Comparison of ENCODE assay signal across 27 cellular contexts in genomic region chr13:93753639-93754038, GRCh38.
"Had no signal": no experiment of that assay in that cellular context is flagged by ENCODE, and none has a peak within 500 bp of the region (broad histone marks: within the 10 kb centered on the region; RNA-seq: fewer than 3 reads in every experiment).

No MANE protein-coding gene starts in this region.

- H3K4me3 Mint-ChIP-seq: natural killer cell treated with Interleukin-12 subunit alpha and Interleukin-12 subunit beta and Interleukin-15 and Interleukin-18, amount 100 ng/mL, for 72 hours; nephron progenitor cell; neural crest cell; stimulated activated effector memory CD8-positive, alpha-beta T cell treated with anti-CD3 and anti-CD28 coated beads, Interleukin-12 subunit alpha, Interleukin-12 subunit beta, amount 100 ng/mL, for 72 hours; stimulated activated naive B cell treated with anti-CD40 and anti-IgM and Interleukin-4, amounts not matched to agents 10 μg/mL and 1 μg/mL and 100 μg/mL, for 72 hours; stimulated activated naive CD8-positive, alpha-beta T cell treated with anti-CD3 and anti-CD28 coated beads, Interleukin-15, Interleukin-2, amounts not matched to agents 100 ng/mL and 50 ng/mL, for 24 hours had no signal

- H3K4me3 ChIP-seq: pancreas, psoas muscle, right lobe of liver, sigmoid colon, stomach, thoracic aorta, thyroid gland, tibial nerve, upper lobe of left lung, vagina had no signal

- H3K4me1 ChIP-seq: pancreas, psoas muscle, right lobe of liver, sigmoid colon, stomach, thyroid gland, tibial nerve, upper lobe of left lung, vagina had no signal

- ATAC-seq: natural killer cell treated with Interleukin-12 subunit alpha and Interleukin-12 subunit beta and Interleukin-15 and Interleukin-18, amount 100 ng/mL, for 72 hours; pancreas; psoas muscle; right cardiac atrium; right lobe of liver; stimulated activated effector memory CD8-positive, alpha-beta T cell treated with anti-CD3 and anti-CD28 coated beads, Interleukin-12 subunit alpha, Interleukin-12 subunit beta, amount 100 ng/mL, for 72 hours; stimulated activated naive B cell treated with anti-CD40 and anti-IgM and Interleukin-4, amounts not matched to agents 10 μg/mL and 1 μg/mL and 100 μg/mL, for 72 hours had no signal

- DNase-seq: nephron progenitor cell; nucleus accumbens; pancreas; psoas muscle; right cardiac atrium; right lobe of liver; sigmoid colon; small intestine; stimulated activated CD4-positive, alpha-beta T cell treated with anti-CD3 and anti-CD28 coated beads, Interleukin-15, amount 100 ng/mL, for 24 hours; stimulated activated CD4-positive, alpha-beta T cell treated with anti-CD3 and anti-CD28 coated beads, Interleukin-2, amount 100 ng/mL, for 24 hours; stimulated activated CD4-positive, alpha-beta T cell treated with anti-CD3 and anti-CD28 coated beads, Interleukin-2, amount 100 ng/mL, for 48 hours; stimulated activated CD4-positive, alpha-beta T cell treated with anti-CD3 and anti-CD28 coated beads, Interleukin-4, amount 100 ng/mL, for 24 hours; stimulated activated naive B cell treated with anti-CD40 and anti-IgM and Interleukin-4, amounts not matched to agents 10 μg/mL and 1 μg/mL and 100 μg/mL, for 72 hours; stimulated activated naive CD4-positive, alpha-beta T cell treated with Interleukin-2 at 50 U/mL for 16 hours; stomach; thyroid gland; trophoblast cell; upper lobe of left lung had no signal

- FAIRE-seq: pancreas, small intestine, urothelium cell line had no signal

- H3K36me3 Mint-ChIP-seq: natural killer cell treated with Interleukin-12 subunit alpha and Interleukin-12 subunit beta and Interleukin-15 and Interleukin-18, amount 100 ng/mL, for 72 hours; stimulated activated effector memory CD8-positive, alpha-beta T cell treated with anti-CD3 and anti-CD28 coated beads, Interleukin-12 subunit alpha, Interleukin-12 subunit beta, amount 100 ng/mL, for 72 hours; stimulated activated naive B cell treated with anti-CD40 and anti-IgM and Interleukin-4, amounts not matched to agents 10 μg/mL and 1 μg/mL and 100 μg/mL, for 72 hours had no signal

- H3K27me3 Mint-ChIP-seq: natural killer cell treated with Interleukin-12 subunit alpha and Interleukin-12 subunit beta and Interleukin-15 and Interleukin-18, amount 100 ng/mL, for 72 hours; stimulated activated naive B cell treated with anti-CD40 and anti-IgM and Interleukin-4, amounts not matched to agents 10 μg/mL and 1 μg/mL and 100 μg/mL, for 72 hours had no signal

- H3K27ac ChIP-seq: neutrophil, pancreas, psoas muscle, right lobe of liver, sigmoid colon, stomach, thoracic aorta, thyroid gland, tibial nerve, upper lobe of left lung, vagina had no signal

- H3K9me3 ChIP-seq: neutrophil, pancreas, psoas muscle, right lobe of liver, sigmoid colon, stomach, thoracic aorta, thyroid gland, tibial nerve, upper lobe of left lung, vagina had no signal

- H3K27me3 ChIP-seq: neutrophil, pancreas, right lobe of liver, sigmoid colon, stomach, thyroid gland, tibial nerve, upper lobe of left lung, vagina had no signal

- H3K27ac Mint-ChIP-seq: natural killer cell treated with Interleukin-12 subunit alpha and Interleukin-12 subunit beta and Interleukin-15 and Interleukin-18, amount 100 ng/mL, for 72 hours; nephron progenitor cell; stimulated activated effector memory CD8-positive, alpha-beta T cell treated with anti-CD3 and anti-CD28 coated beads, Interleukin-12 subunit alpha, Interleukin-12 subunit beta, amount 100 ng/mL, for 72 hours; stimulated activated naive B cell treated with anti-CD40 and anti-IgM and Interleukin-4, amounts not matched to agents 10 μg/mL and 1 μg/mL and 100 μg/mL, for 72 hours; stimulated activated naive CD8-positive, alpha-beta T cell treated with anti-CD3 and anti-CD28 coated beads, Interleukin-15, Interleukin-2, amounts not matched to agents 100 ng/mL and 50 ng/mL, for 24 hours had no signal

- H3K4me1 Mint-ChIP-seq: stimulated activated naive B cell treated with anti-CD40 and anti-IgM and Interleukin-4, amounts not matched to agents 10 μg/mL and 1 μg/mL and 100 μg/mL, for 72 hours had no signal

- H3K9me3 Mint-ChIP-seq: nephron progenitor cell; neural crest cell; stimulated activated effector memory CD8-positive, alpha-beta T cell treated with anti-CD3 and anti-CD28 coated beads, Interleukin-12 subunit alpha, Interleukin-12 subunit beta, amount 100 ng/mL, for 72 hours had no signal

- H3K36me3 ChIP-seq: neutrophil, pancreas, right lobe of liver, sigmoid colon, stomach, thoracic aorta, thyroid gland, tibial nerve, upper lobe of left lung, vagina had no signal
